In the genomic region with DNA sequence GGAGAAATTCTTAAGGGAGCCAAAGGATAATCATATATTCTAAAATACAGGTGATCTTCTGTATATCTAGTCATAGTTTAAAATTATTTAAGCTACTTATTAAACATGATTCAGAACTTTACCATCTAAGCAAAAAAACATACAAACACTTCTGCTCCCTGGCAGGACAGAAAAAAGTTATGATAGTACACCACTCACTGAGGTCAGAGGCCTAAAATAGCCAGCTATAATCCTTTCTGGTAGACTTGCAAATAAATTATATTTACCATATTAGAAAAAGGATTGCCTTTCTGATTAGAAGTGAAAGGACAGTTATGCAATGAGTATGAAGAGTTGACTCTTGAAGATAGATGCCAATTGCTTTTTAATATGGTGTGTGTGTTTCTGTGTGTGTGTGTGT, we compare ENCODE assay signal across 26 cellular contexts.
DNase-seq lines count a peak whose midpoint lies in the region; ATAC-seq, FAIRE-seq and TF ChIP-seq lines count a peak whose summit lies in the region.
"Had no signal": no experiment of that assay in that cellular context is flagged by ENCODE, and none has a peak within 500 bp of the region (broad histone marks: within the 10 kb centered on the region; RNA-seq: fewer than 3 reads in every experiment).

No MANE protein-coding gene starts in this region.

- BruUV-seq in GM12878 (replicated peaks; lab: Mats Ljungman, UMichigan): no TSS peak

- RAD21 ChIA-PET in GM12878 (lab: Charles Lee; ENCODE audit: unreplicated experiment): interaction anchor here (1.2 to 1.7 kb wide), 3 partner anchors 19 to 135 kb away, joined by 3 to 5 read pairs (median 4); no protein-coding TSS in a partner anchor

- no peak overlapping the region for H3K4me3 Mint-ChIP-seq in CD8-positive, alpha-beta T cell
- H3K4me3 Mint-ChIP-seq: CD14-positive monocyte; CD4-positive, alpha-beta T cell had no signal

- no peak for TF ChIP-seq POLR2A in GM12878 (IDR thresholded peaks at IDR 0.05; ENCODE audit: low read depth, low read length)

- POLR2A ChIA-PET in GM12878 (lab: Charles Lee): interaction anchor here (1.1 to 1.9 kb wide), 2 partner anchors 19 to 20 kb away, joined by 3 to 6 read pairs; no protein-coding TSS in a partner anchor
- POLR2A ChIA-PET in CD8-positive, alpha-beta T cell (lab: Charles Lee): no interaction called here

- H3K27me3 ChIP-seq in GM12878 (replicated peaks in 1 of 2; ENCODE audit: control insufficient read depth in 2 of 2, insufficient read depth in 2 of 2, low read length in 1 of 2): no peaks in the 10 kb centered on the region
- no peaks in the 10 kb centered on the region for H3K27me3 ChIP-seq in lower lobe of right lung (ENCODE audit: low read depth)
- no peaks in the 10 kb centered on the region for H3K27me3 ChIP-seq in CD8-positive, alpha-beta T cell (ENCODE audit: insufficient read depth, low read length)
- H3K27me3 ChIP-seq: BE2C; BLaER1 treated with 17β-estradiol and CSF1 and Interleukin-3, amounts not matched to agents 10 nM and 100 nM had no signal

- no peak for FAIRE-seq in GM12878 (lab: Jason Lieb, UNC)
- FAIRE-seq: A549, GM12892, H1 had no signal

- TF ChIP-seq CTCF in GM12878 (IDR thresholded peaks at IDR 0.05 in 2 of 3, conservative IDR thresholded peaks at IDR 0.05 in 1 of 3; ENCODE audit: control insufficient read depth in 2 of 3, extremely low read depth in 1 of 3, insufficient read depth in 1 of 3, low read depth in 3 of 3, low read length in 3 of 3): no peak
- no peak for TF ChIP-seq CTCF in retinal pigment epithelial cell (conservative IDR thresholded peaks at IDR 0.05; ENCODE audit: low read depth, low read length)
- no peak for TF ChIP-seq CTCF in lower lobe of right lung (IDR thresholded peaks at IDR 0.05)
- TF ChIP-seq CTCF in CD8-positive, alpha-beta T cell (IDR thresholded peaks at IDR 0.05): no peak

- DNase-seq in GM12878 (ENCODE audit: low read depth, low spot score): no peak
- DNase-seq in iris pigment epithelial cell (ENCODE audit: low read depth): peak; percentile 61
- peak; percentile 56 for DNase-seq in retinal pigment epithelial cell (ENCODE audit: low read depth)
- DNase-seq in superior temporal gyrus (ENCODE audit: extremely low spot score): peak; percentile 17
- no peak for DNase-seq in lower lobe of right lung
- DNase-seq in SKM-1 (lab: John Stamatoyannopoulos, UW; ENCODE audit: unreplicated experiment): no peak
- DNase-seq in CD8-positive, alpha-beta T cell: no peak
- DNase-seq in LoVo (ENCODE audit: low spot score): no peak
- DNase-seq: 8988T; ACHN; AML-193; BE2C; Calu3; CD4-positive, alpha-beta T cell; COR-L47; DMS53; DMS79 treated with DMSO at 0.1 percent for 48 hours; GF-D8; GM23248; H7; HCEC 1CT had no signal

- in situ Hi-C loops in GM12878 (cut with MboI): no loop called here

- no peaks in the 10 kb centered on the region for H3K79me2 ChIP-seq in GM12878 (ENCODE audit: control insufficient read depth, insufficient read depth, low read length)

- H3K4me1 ChIP-seq in GM12878 (ENCODE audit: control insufficient read depth, insufficient read depth, low read length): no peaks in the 10 kb centered on the region
- H3K4me1 ChIP-seq in lower lobe of right lung: no peaks in the 10 kb centered on the region
- no peaks in the 10 kb centered on the region for H3K4me1 ChIP-seq in CD8-positive, alpha-beta T cell (ENCODE audit: insufficient read depth, low read length)
- H3K4me1 ChIP-seq: A549; BE2C; BLaER1 treated with 17β-estradiol and CSF1 and Interleukin-3, amounts not matched to agents 10 nM and 100 nM had no signal

- no peak for TF ChIP-seq RAD21 in GM12878 (IDR thresholded peaks at IDR 0.05; ENCODE audit: insufficient read depth, low read depth, low read length)

- no peak overlapping the region for H3K27ac ChIP-seq in GM12878 (ENCODE audit: control insufficient read depth, insufficient read depth)
- no peak overlapping the region for H3K27ac ChIP-seq in lower lobe of right lung
- H3K27ac ChIP-seq in CD8-positive, alpha-beta T cell (ENCODE audit: low read depth, low read length): no peak overlapping the region
- H3K27ac ChIP-seq: A549; BLaER1 treated with 17β-estradiol and CSF1 and Interleukin-3, amounts not matched to agents 10 nM and 100 nM; GM23248 had no signal

- no peak overlapping the region for H3K27ac Mint-ChIP-seq in CD8-positive, alpha-beta T cell
- H3K27ac Mint-ChIP-seq: CD14-positive monocyte; CD4-positive, alpha-beta T cell had no signal

- no peak for TF ChIP-seq EP300 in GM12878 (IDR thresholded peaks at IDR 0.05; ENCODE audit: borderline replicate concordance in 1 of 2, control insufficient read depth in 1 of 2, low read depth in 2 of 2, low read length in 2 of 2)

- no peak overlapping the region for H3K4me3 ChIP-seq in GM12878
- no peak overlapping the region for H3K4me3 ChIP-seq in retinal pigment epithelial cell (ENCODE audit: low read length)
- no peak overlapping the region for H3K4me3 ChIP-seq in lower lobe of right lung
- no peak overlapping the region for H3K4me3 ChIP-seq in CD8-positive, alpha-beta T cell (ENCODE audit: low read depth, low read length)
- H3K4me3 ChIP-seq: A549; BLaER1 treated with 17β-estradiol and CSF1 and Interleukin-3, amounts not matched to agents 10 nM and 100 nM; GM23248 had no signal

- H3K9me3 Mint-ChIP-seq in CD8-positive, alpha-beta T cell: peaks cover 11% of the 10 kb centered on the region

- CTCF ChIA-PET in GM12878 (lab: Yijun Ruan, JAX): interaction anchor here (0.6 to 1.1 kb wide), 3 partner anchors 9 to 309 kb away, joined by 3 to 4 read pairs (median 3); no protein-coding TSS in a partner anchor
- CTCF ChIA-PET in CD8-positive, alpha-beta T cell (lab: Charles Lee): no interaction called here

- no peak overlapping the region for H2AFZ ChIP-seq in GM12878 (ENCODE audit: control insufficient read depth, low read depth, low read length)
- H2AFZ ChIP-seq: GM23248 had no signal

- no peaks in the 10 kb centered on the region for H3K36me3 Mint-ChIP-seq in CD8-positive, alpha-beta T cell
- H3K36me3 Mint-ChIP-seq: CD14-positive monocyte had no signal

- H3K27me3 Mint-ChIP-seq in CD8-positive, alpha-beta T cell (ENCODE audit: low read depth): no peaks in the 10 kb centered on the region
- H3K27me3 Mint-ChIP-seq: CD4-positive, alpha-beta T cell had no signal

- H3K9me3 ChIP-seq in GM12878 (replicated peaks; ENCODE audit: control insufficient read depth, insufficient read depth, low read length): no peaks in the 10 kb centered on the region
- H3K9me3 ChIP-seq in lower lobe of right lung: peaks cover 5% of the 10 kb centered on the region
- H3K9me3 ChIP-seq in CD8-positive, alpha-beta T cell (ENCODE audit: low read length): no peaks in the 10 kb centered on the region
- H3K9me3 ChIP-seq: BE2C had no signal

- ATAC-seq in GM12878 (peak; percentile 37), lower lobe of right lung (no peak)
- ATAC-seq in CD8-positive, alpha-beta T cell: no peak
- ATAC-seq: A549 had no signal

- H3K4me1 Mint-ChIP-seq in CD8-positive, alpha-beta T cell (ENCODE audit: low read depth): no peaks in the 10 kb centered on the region
- H3K4me1 Mint-ChIP-seq: CD14-positive monocyte had no signal

- H4K20me1 ChIP-seq in GM12878 (ENCODE audit: control insufficient read depth, insufficient read depth): no peaks in the 10 kb centered on the region
- H4K20me1 ChIP-seq: BLaER1 treated with 17β-estradiol and CSF1 and Interleukin-3, amounts not matched to agents 10 nM and 100 nM had no signal

- no peak overlapping the region for H3K4me2 ChIP-seq in GM12878 (ENCODE audit: control insufficient read depth, insufficient read depth)
- H3K4me2 ChIP-seq: A549; BLaER1 treated with 17β-estradiol and CSF1 and Interleukin-3, amounts not matched to agents 10 nM and 100 nM had no signal

- SMC1A ChIA-PET in GM12878 (lab: Charles Lee; ENCODE audit: uncharacterized antibody, unreplicated experiment): interaction anchor here (0.5 to 2.4 kb wide), 9 partner anchors 14 to 224 kb away, joined by 3 to 5 read pairs (median 4); no protein-coding TSS in a partner anchor

- intact Hi-C loops in GM12878 (cut with micrococcal nuclease; ENCODE audit: unreplicated experiment) (no loop called here), lower lobe of right lung (cut with DNase I) (no loop called here)
- intact Hi-C loops in CD8-positive, alpha-beta T cell (cut with DNase I, micrococcal nuclease): no loop called here

- H3K9ac ChIP-seq in GM12878 (ENCODE audit: control insufficient read depth, insufficient read depth, low read length): no peak overlapping the region
- H3K9ac ChIP-seq: BLaER1 treated with 17β-estradiol and CSF1 and Interleukin-3, amounts not matched to agents 10 nM and 100 nM; GM23248 had no signal

- H3K36me3 ChIP-seq in GM12878 (ENCODE audit: control insufficient read depth in 2 of 2, insufficient read depth in 2 of 2, low read length in 1 of 2): no peaks in the 10 kb centered on the region
- no peaks in the 10 kb centered on the region for H3K36me3 ChIP-seq in lower lobe of right lung
- H3K36me3 ChIP-seq in CD8-positive, alpha-beta T cell (ENCODE audit: insufficient read depth, low read length): no peaks in the 10 kb centered on the region
- H3K36me3 ChIP-seq: BE2C; BLaER1 treated with 17β-estradiol and CSF1 and Interleukin-3, amounts not matched to agents 10 nM and 100 nM had no signal

TF ChIP-seq in GM12878, 131 proteins besides CTCF, POLR2A, EP300 and RAD21:
- 0 out of 2 replicates have a peak, but pooled peaks have one; percentile 23 for TF ChIP-seq NBN (IDR thresholded peaks at IDR 0.05)
- TF ChIP-seq KLF5 (IDR thresholded peaks at IDR 0.05; ENCODE audit: partially characterized antibody): no peak

Comparison
In these comparisons a context has a peak if more than half of its experiments do, and no peak if none do; other contexts are left out.
1. DNase-seq: peak in iris pigment epithelial cell (single experiment), retinal pigment epithelial cell (single experiment) and superior temporal gyrus (single experiment); none in GM12878 (single experiment), lower lobe of right lung (single experiment), SKM-1 (single experiment), CD8-positive, alpha-beta T cell (0 of 7) and LoVo (single experiment).